23 cellular contexts compared by ENCODE assay signal in genomic region chr4:119098306-119098705, GRCh38. TPM values are rescaled to one million over a fixed set of nuclear protein-coding genes. Genes with fewer than 3 reads are reported as not detected.
"Had no signal": no experiment of that assay in that cellular context is flagged by ENCODE, and none has a peak within 500 bp of the region (broad histone marks: within the 10 kb centered on the region; RNA-seq: fewer than 3 reads in every experiment).

No MANE protein-coding gene starts in this region.

- DNase-seq: activated CD4-positive, alpha-beta T cell treated with anti-CD3 and anti-CD28 coated beads for 48 hours; activated CD4-positive, alpha-beta T cell treated with anti-CD3 and anti-CD28 coated beads, Interleukin-2, amount 50 U/mL, for 4 hours; activated CD4-positive, CD25-positive, alpha-beta regulatory T cell treated with anti-CD3 and anti-CD28 coated beads, Interleukin-2, amount 50 U/mL, for 72 hours; activated CD8-positive, alpha-beta memory T cell treated with anti-CD3 and anti-CD28 coated beads, Interleukin-2, amount 50 U/mL, for 48 hours; activated CD8-positive, alpha-beta T cell treated with anti-CD3 and anti-CD28 coated beads, Interleukin-2, amount 10 ng/mL, durations not matched to agents 7 days and 5 days; activated naive CD4-positive, alpha-beta T cell treated with anti-CD3 and anti-CD28 coated beads, Interleukin-2, amount 50 U/mL, for 16 hours; activated T-cell treated with anti-CD3 and anti-CD28 coated beads, Interleukin-2, amount 50 U/mL, for 1 hour; amniotic stem cell; KG1; NCI-H1092; NCI-H1417; NCI-H1930; NCI-H2171; NCI-H2227 treated with DMSO at 0.1 percent for 48 hours; NCI-H446 treated with DMSO at 0.1 percent for 48 hours; NCI-H524 treated with DMSO at 0.1 percent for 48 hours; NCI-H774; SIG-M5; T-helper 17 cell; T-helper 9 cell had no signal

- ATAC-seq: activated CD8-positive, alpha-beta T cell treated with anti-CD3 and anti-CD28 coated beads, Interleukin-2, amount 10 ng/mL, durations not matched to agents 7 days and 5 days; T-helper 17 cell; WTC11 had no signal

RNA-seq across cellular contexts. Expression of gene MYOZ2, which starts 37.3 kb away (rescaled TPM):
- total RNA-seq: activated CD8-positive, alpha-beta T cell treated with anti-CD3 and anti-CD28 coated beads, Interleukin-2, amount 10 ng/mL, durations not matched to agents 7 days and 5 days; M059J; OCI-LY7; T-helper 17 cell; WTC11 had no signal
